8 cellular contexts compared by ENCODE assay signal in genomic region chr14:21308479-21309237, GRCh38.
DNase-seq lines count a peak whose midpoint lies in the region; ATAC-seq, FAIRE-seq and TF ChIP-seq lines count a peak whose summit lies in the region.

No MANE protein-coding gene starts in this region.

- no peak for TF ChIP-seq CTCF in GM12865 (IDR thresholded peaks at IDR 0.05; ENCODE audit: insufficient read depth, low read depth, low read length, missing control alignments)

- H3K4me3 ChIP-seq in GM12865 (ENCODE audit: low read depth, low read length) = peak overlapping the region; percentile 48

- peak; percentile 94 for FAIRE-seq in colon (lab: Jason Lieb, UNC)

- DNase-seq in GM12865 (ENCODE audit: low read depth) (peak; percentile 94), NCI-H187 treated with DMSO at 0.1 percent for 48 hours (lab: John Stamatoyannopoulos, UW) (peak; percentile 94), left kidney (ENCODE audit: low read depth, low spot score) (peak; percentile 98), epidermal melanocyte (ENCODE audit: insufficient read length, low spot score) (no peak)
- DNase-seq in activated CD4-positive, alpha-beta T cell treated with anti-CD3 and anti-CD28 coated beads for 24 hours (ENCODE audit: low read depth in 2 of 2) = peak; percentile 59 to 68
- peak; percentile 78 to 86 for DNase-seq in stimulated activated CD4-positive, alpha-beta T cell treated with anti-CD3 and anti-CD28 coated beads, Interleukin-2, amount 100 ng/mL, for 24 hours

- ATAC-seq in HG02642 (IDR thresholded peaks at IDR 0.05; ENCODE audit: poor library complexity, unreplicated experiment) = peak; percentile 90
